12 cellular contexts compared by ENCODE assay signal in the genomic region with DNA sequence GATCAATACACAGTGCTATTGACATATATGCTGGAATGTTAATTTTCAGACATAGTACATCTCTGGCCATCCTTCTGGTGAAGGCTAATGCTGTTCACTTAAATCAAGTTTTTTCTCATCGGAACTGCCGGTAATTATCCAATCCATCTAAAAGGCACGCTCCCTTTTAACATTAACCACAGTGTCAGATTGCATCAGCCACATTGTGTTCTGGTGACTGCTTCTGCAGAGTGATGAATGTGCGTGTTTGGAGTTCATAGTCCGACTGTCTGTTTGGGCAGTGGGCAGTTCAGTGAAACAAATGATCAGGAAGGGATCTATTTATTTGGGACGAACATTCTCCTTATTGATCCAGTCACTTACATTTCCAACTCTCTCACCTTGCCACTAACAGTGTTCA. TPM values are rescaled to one million over a fixed set of nuclear protein-coding genes. Genes with fewer than 3 reads are reported as not detected.
DNase-seq lines count a peak whose midpoint lies in the region; ATAC-seq and TF ChIP-seq lines count a peak whose summit lies in the region.
"Had no signal": no experiment of that assay in that cellular context is flagged by ENCODE, and none has a peak within 500 bp of the region (broad histone marks: within the 10 kb centered on the region; RNA-seq: fewer than 3 reads in every experiment).

No MANE protein-coding gene starts in this region.

- H3K27me3 Mint-ChIP-seq in activated CD4-positive, alpha-beta T cell treated with anti-CD3 and anti-CD28 coated beads, Interleukin-2, amount 10 ng/mL, durations not matched to agents 24 days and 14 days: peaks cover 34% of the 10 kb centered on the region
- H3K27me3 Mint-ChIP-seq in activated CD8-positive, alpha-beta memory T cell treated with anti-CD3 and anti-CD28 coated beads, Interleukin-2, amount 10 ng/mL, durations not matched to agents 7 days and 5 days: peaks cover 24% of the 10 kb centered on the region

- no peak overlapping the region for H3K27ac ChIP-seq in RWPE1
- H3K27ac ChIP-seq: stomach had no signal

- no peaks in the 10 kb centered on the region for H3K36me3 Mint-ChIP-seq in activated CD4-positive, alpha-beta T cell treated with anti-CD3 and anti-CD28 coated beads, Interleukin-2, amount 10 ng/mL, durations not matched to agents 24 days and 14 days (ENCODE audit: low read depth)
- no peaks in the 10 kb centered on the region for H3K36me3 Mint-ChIP-seq in activated CD8-positive, alpha-beta memory T cell treated with anti-CD3 and anti-CD28 coated beads, Interleukin-2, amount 10 ng/mL, durations not matched to agents 7 days and 5 days
- H3K36me3 Mint-ChIP-seq: activated CD4-positive, alpha-beta memory T cell treated with anti-CD3 and anti-CD28 coated beads for 36 hours; activated naive CD4-positive, alpha-beta T cell treated with anti-CD3 and anti-CD28 coated beads, Interleukin-2, amount 50 U/mL, for 72 hours had no signal

- H3K4me1 Mint-ChIP-seq in activated CD4-positive, alpha-beta T cell treated with anti-CD3 and anti-CD28 coated beads, Interleukin-2, amount 10 ng/mL, durations not matched to agents 24 days and 14 days: no peaks in the 10 kb centered on the region
- H3K4me1 Mint-ChIP-seq in activated CD8-positive, alpha-beta memory T cell treated with anti-CD3 and anti-CD28 coated beads, Interleukin-2, amount 10 ng/mL, durations not matched to agents 7 days and 5 days: no peaks in the 10 kb centered on the region

- DNase-seq in DMS153 treated with DMSO at 0.1 percent for 48 hours (lab: John Stamatoyannopoulos, UW; ENCODE audit: unreplicated experiment) (peak; percentile 46), NCI-H1417 treated with DMSO at 0.1 percent for 48 hours (lab: John Stamatoyannopoulos, UW) (peak; percentile 15), astrocyte of the hippocampus (ENCODE audit: low read depth, low spot score) (peak; percentile 75), medulla oblongata (ENCODE audit: extremely low spot score) (peak; percentile 40), RPMI8226 (no peak), RWPE1 (ENCODE audit: low spot score) (no peak)
- no peak for DNase-seq in activated CD4-positive, alpha-beta T cell treated with anti-CD3 and anti-CD28 coated beads, Interleukin-2, amount 10 ng/mL, durations not matched to agents 24 days and 14 days
- DNase-seq in activated CD8-positive, alpha-beta memory T cell treated with anti-CD3 and anti-CD28 coated beads, Interleukin-2, amount 10 ng/mL, durations not matched to agents 7 days and 5 days: no peak
- DNase-seq: activated CD4-positive, alpha-beta memory T cell treated with anti-CD3 and anti-CD28 coated beads for 36 hours; stimulated activated CD4-positive, alpha-beta T cell treated with anti-CD3 and anti-CD28 coated beads, Interleukin-4, amount 100 ng/mL, for 1 hour; stomach had no signal

- CTCF ChIA-PET in RWPE1 (lab: Yijun Ruan, JAX): no interaction called here
- CTCF ChIA-PET in activated CD8-positive, alpha-beta memory T cell treated with anti-CD3 and anti-CD28 coated beads, Interleukin-2, amount 10 ng/mL, durations not matched to agents 7 days and 5 days (lab: Charles Lee): interaction anchor here (1.0 kb wide), 1 partner anchor 13 kb away, joined by 3 read pairs; no protein-coding TSS in a partner anchor

- ATAC-seq in activated CD8-positive, alpha-beta memory T cell treated with anti-CD3 and anti-CD28 coated beads, Interleukin-2, amount 10 ng/mL, durations not matched to agents 7 days and 5 days: no peak
- ATAC-seq: activated naive CD4-positive, alpha-beta T cell treated with anti-CD3 and anti-CD28 coated beads, Interleukin-2, amount 50 U/mL, for 72 hours had no signal

- intact Hi-C loops in activated CD4-positive, alpha-beta T cell treated with anti-CD3 and anti-CD28 coated beads, Interleukin-2, amount 10 ng/mL, durations not matched to agents 24 days and 14 days (cut with micrococcal nuclease): no loop called here

- TF ChIP-seq CTCF in RWPE1 (conservative IDR thresholded peaks at IDR 0.05; ENCODE audit: low read depth): no peak

- POLR2A ChIA-PET in RWPE1 (lab: Yijun Ruan, JAX; ENCODE audit: low non-redundant PET): no interaction called here

- H3K9me3 Mint-ChIP-seq in activated CD4-positive, alpha-beta T cell treated with anti-CD3 and anti-CD28 coated beads, Interleukin-2, amount 10 ng/mL, durations not matched to agents 24 days and 14 days: no peaks in the 10 kb centered on the region
- H3K9me3 Mint-ChIP-seq in activated CD8-positive, alpha-beta memory T cell treated with anti-CD3 and anti-CD28 coated beads, Interleukin-2, amount 10 ng/mL, durations not matched to agents 7 days and 5 days (ENCODE audit: low read depth): no peaks in the 10 kb centered on the region
- H3K9me3 Mint-ChIP-seq: activated CD4-positive, alpha-beta memory T cell treated with anti-CD3 and anti-CD28 coated beads for 36 hours; activated naive CD4-positive, alpha-beta T cell treated with anti-CD3 and anti-CD28 coated beads, Interleukin-2, amount 50 U/mL, for 72 hours had no signal

- no peak overlapping the region for H3K4me3 Mint-ChIP-seq in activated CD4-positive, alpha-beta T cell treated with anti-CD3 and anti-CD28 coated beads, Interleukin-2, amount 10 ng/mL, durations not matched to agents 24 days and 14 days
- H3K4me3 Mint-ChIP-seq in activated CD8-positive, alpha-beta memory T cell treated with anti-CD3 and anti-CD28 coated beads, Interleukin-2, amount 10 ng/mL, durations not matched to agents 7 days and 5 days: no peak overlapping the region
- H3K4me3 Mint-ChIP-seq: activated CD4-positive, alpha-beta memory T cell treated with anti-CD3 and anti-CD28 coated beads for 36 hours had no signal

- H3K27ac Mint-ChIP-seq in activated CD4-positive, alpha-beta T cell treated with anti-CD3 and anti-CD28 coated beads, Interleukin-2, amount 10 ng/mL, durations not matched to agents 24 days and 14 days: no peak overlapping the region
- H3K27ac Mint-ChIP-seq in activated CD8-positive, alpha-beta memory T cell treated with anti-CD3 and anti-CD28 coated beads, Interleukin-2, amount 10 ng/mL, durations not matched to agents 7 days and 5 days: no peak overlapping the region
- H3K27ac Mint-ChIP-seq: activated CD4-positive, alpha-beta memory T cell treated with anti-CD3 and anti-CD28 coated beads for 36 hours; activated naive CD4-positive, alpha-beta T cell treated with anti-CD3 and anti-CD28 coated beads, Interleukin-2, amount 50 U/mL, for 72 hours had no signal

RNA-seq across cellular contexts. Expression of a gene that starts 49.5 kb away (rescaled TPM):
- 0.09 and 0.26 TPM in 2 replicates for total RNA-seq in activated CD4-positive, alpha-beta T cell treated with anti-CD3 and anti-CD28 coated beads, Interleukin-2, amount 10 ng/mL, durations not matched to agents 24 days and 14 days
- total RNA-seq in activated CD8-positive, alpha-beta memory T cell treated with anti-CD3 and anti-CD28 coated beads, Interleukin-2, amount 10 ng/mL, durations not matched to agents 7 days and 5 days: 1 to 10 TPM in 1 of 2 experiments, under 1 TPM in 1; 0.70 to 2.0 TPM

Comparison
In these comparisons a context has a peak if more than half of its experiments do, and no peak if none do; other contexts are left out.
1. DNase-seq: peak in DMS153 treated with DMSO at 0.1 percent for 48 hours (single experiment), NCI-H1417 treated with DMSO at 0.1 percent for 48 hours (single experiment), astrocyte of the hippocampus (single experiment) and medulla oblongata (single experiment); none in RPMI8226 (single experiment), activated CD4-positive, alpha-beta T cell treated with anti-CD3 and anti-CD28 coated beads, Interleukin-2, amount 10 ng/mL, durations not matched to agents 24 days and 14 days (single experiment), RWPE1 (single experiment) and activated CD8-positive, alpha-beta memory T cell treated with anti-CD3 and anti-CD28 coated beads, Interleukin-2, amount 10 ng/mL, durations not matched to agents 7 days and 5 days (single experiment).